18 cellular contexts compared by ENCODE assay signal in genomic region chr22:23966094-23966493, GRCh38. TPM values are rescaled to one million over a fixed set of nuclear protein-coding genes. Genes with fewer than 3 reads are reported as not detected.
DNase-seq lines count a peak whose midpoint lies in the region; ATAC-seq, FAIRE-seq and TF ChIP-seq lines count a peak whose summit lies in the region.
"Not testable (repeated sequence)": the region's sequence is repeated elsewhere in the genome, so short reads cannot be mapped to it uniquely, and the experiment has no call there.
"Had no signal": no experiment of that assay in that cellular context is flagged by ENCODE, and none has a peak within 500 bp of the region (broad histone marks: within the 10 kb centered on the region; RNA-seq: fewer than 3 reads in every experiment).

No MANE protein-coding gene starts in this region.

- peaks cover 1 to 17% (median 3%) of the 10 kb centered on the region in 3 experiments for H3K36me3 ChIP-seq in naive thymus-derived CD4-positive, alpha-beta T cell (ENCODE audit: control insufficient read depth in 2 of 3, insufficient read depth in 3 of 3, low read length in 3 of 3)

- FAIRE-seq in A549 (lab: Jason Lieb, UNC), result not testable (repeated sequence)

- H3K4me1 ChIP-seq in A549; naive thymus-derived CD4-positive, alpha-beta T cell (ENCODE audit: control insufficient read depth in 2 of 2, insufficient read depth in 2 of 2, low read length in 2 of 2): not testable (repeated sequence)

- ATAC-seq in A549 (peak; percentile 83 to 84), GM18909 (IDR thresholded peaks at IDR 0.05; ENCODE audit: poor library complexity, unreplicated experiment) (peak; percentile 22), GM21529 (IDR thresholded peaks at IDR 0.05; ENCODE audit: unreplicated experiment) (peak; percentile 36), HG03045 (IDR thresholded peaks at IDR 0.05; ENCODE audit: unreplicated experiment) (peak; percentile 22), HG03565 (IDR thresholded peaks at IDR 0.05; ENCODE audit: unreplicated experiment) (peak; percentile 15), Right ventricle myocardium superior (ENCODE audit: poor library complexity) (peak; percentile 41)
- ATAC-seq in activated CD8-positive, alpha-beta T cell treated with anti-CD3 and anti-CD28 coated beads, Interleukin-2, amount 10 ng/mL, durations not matched to agents 7 days and 5 days, result peak; percentile 41
- ATAC-seq in naive thymus-derived CD4-positive, alpha-beta T cell, result peak; percentile 37

- intact Hi-C loops in Right ventricle myocardium superior (cut with DNase I); naive thymus-derived CD4-positive, alpha-beta T cell (cut with micrococcal nuclease): not testable (repeated sequence)

- H3K36me3 Mint-ChIP-seq in activated CD8-positive, alpha-beta T cell treated with anti-CD3 and anti-CD28 coated beads, Interleukin-2, amount 10 ng/mL, durations not matched to agents 7 days and 5 days (ENCODE audit: low read depth), result peaks cover 22% of the 10 kb centered on the region
- H3K36me3 Mint-ChIP-seq in naive thymus-derived CD4-positive, alpha-beta T cell, result not testable (repeated sequence)

- DNase-seq in A549 (ENCODE audit: low read depth in 1 of 2, low spot score in 1 of 2); activated CD8-positive, alpha-beta T cell treated with anti-CD3 and anti-CD28 coated beads, Interleukin-2, amount 10 ng/mL, durations not matched to agents 7 days and 5 days; Right ventricle myocardium superior; naive thymus-derived CD4-positive, alpha-beta T cell: not testable (repeated sequence)

- H3K27me3 Mint-ChIP-seq in activated CD8-positive, alpha-beta T cell treated with anti-CD3 and anti-CD28 coated beads, Interleukin-2, amount 10 ng/mL, durations not matched to agents 7 days and 5 days (ENCODE audit: low read depth); naive thymus-derived CD4-positive, alpha-beta T cell: not testable (repeated sequence)

- TF ChIP-seq RAD21 in A549 (conservative IDR thresholded peaks at IDR 0.05 in 1 of 2, IDR thresholded peaks at IDR 0.05 in 1 of 2), result not testable (repeated sequence)

- not testable (repeated sequence) for H3K27ac ChIP-seq in A549; naive thymus-derived CD4-positive, alpha-beta T cell (ENCODE audit: low read depth, low read length)

- not testable (repeated sequence) for H3K4me3 ChIP-seq in A549; naive thymus-derived CD4-positive, alpha-beta T cell (ENCODE audit: low read length)

- not testable (repeated sequence) for TF ChIP-seq POLR2A in A549 (IDR thresholded peaks at IDR 0.05; ENCODE audit: low read length)

- peak overlapping the region; percentile 53; the same call in 2 of the 3 replicates for H3K4me2 ChIP-seq in A549

- not testable (repeated sequence) for H3K27me3 ChIP-seq in naive thymus-derived CD4-positive, alpha-beta T cell (ENCODE audit: control insufficient read depth in 2 of 2, insufficient read depth in 2 of 2, low read length in 2 of 2)

- not testable (repeated sequence) for TF ChIP-seq EP300 in A549 (IDR thresholded peaks at IDR 0.05)

- H3K9me3 Mint-ChIP-seq in activated CD8-positive, alpha-beta T cell treated with anti-CD3 and anti-CD28 coated beads, Interleukin-2, amount 10 ng/mL, durations not matched to agents 7 days and 5 days (ENCODE audit: insufficient read depth); naive thymus-derived CD4-positive, alpha-beta T cell: not testable (repeated sequence)

- CTCF ChIA-PET in A549 (lab: Yijun Ruan, JAX); activated CD8-positive, alpha-beta T cell treated with anti-CD3 and anti-CD28 coated beads, Interleukin-2, amount 10 ng/mL, durations not matched to agents 7 days and 5 days (lab: Charles Lee); naive thymus-derived CD4-positive, alpha-beta T cell (lab: Charles Lee): not testable (repeated sequence)

- POLR2A ChIA-PET in A549 (lab: Yijun Ruan, JAX); activated CD8-positive, alpha-beta T cell treated with anti-CD3 and anti-CD28 coated beads, Interleukin-2, amount 10 ng/mL, durations not matched to agents 7 days and 5 days (lab: Charles Lee); naive thymus-derived CD4-positive, alpha-beta T cell (lab: Charles Lee): not testable (repeated sequence)

- H3K4me3 Mint-ChIP-seq in activated CD8-positive, alpha-beta T cell treated with anti-CD3 and anti-CD28 coated beads, Interleukin-2, amount 10 ng/mL, durations not matched to agents 7 days and 5 days; naive thymus-derived CD4-positive, alpha-beta T cell: not testable (repeated sequence)

- H3K4me1 Mint-ChIP-seq in activated CD8-positive, alpha-beta T cell treated with anti-CD3 and anti-CD28 coated beads, Interleukin-2, amount 10 ng/mL, durations not matched to agents 7 days and 5 days (ENCODE audit: low read depth), result not testable (repeated sequence)
- peaks cover 10 to 21% (median 17%) of the 10 kb centered on the region in 7 donors for H3K4me1 Mint-ChIP-seq in naive thymus-derived CD4-positive, alpha-beta T cell

- 20% methylated on average over 1 of the region's 18 CpGs for WGBS in A549 (ENCODE audit: missing lambda C conversion rate)

- not testable (repeated sequence) for H3K27ac Mint-ChIP-seq in activated CD8-positive, alpha-beta T cell treated with anti-CD3 and anti-CD28 coated beads, Interleukin-2, amount 10 ng/mL, durations not matched to agents 7 days and 5 days; naive thymus-derived CD4-positive, alpha-beta T cell

- not testable (repeated sequence) for TF ChIP-seq CTCF in A549 (IDR thresholded peaks at IDR 0.05)

- not testable (repeated sequence) for H3K9me3 ChIP-seq in A549; naive thymus-derived CD4-positive, alpha-beta T cell (ENCODE audit: control insufficient read depth in 2 of 3, low read length in 3 of 3)

RNA-seq across cellular contexts. Expression of gene DDTL, which starts 0.6 kb away (rescaled TPM):
- polyA plus RNA-seq in A549 (2011; rRNA removed) (2.1 and 2.8 TPM in 2 replicates), A549 (2017; fragmentation: RNase III; extraction: RNeasy Plus Mini Kit Qiagen cat#74134 plus additional on column Dnase treatment) (2.5 to 3.2 TPM (median 2.7 TPM) in 3 replicates)
- 3.6 and 4.1 TPM in 2 replicates for polyA plus RNA-seq in A549 (2012; cell fraction: cytosol; rRNA removed)
- polyA plus RNA-seq in A549 (2012; cell fraction: nucleus; rRNA removed), result 3.3 and 5.0 TPM in 2 replicates
- 5.0 and 7.0 TPM in 2 replicates for polyA minus RNA-seq in A549 (2011; rRNA and poly(A)+ RNA removed)
- not detected for total RNA-seq in activated CD8-positive, alpha-beta T cell treated with anti-CD3 and anti-CD28 coated beads, Interleukin-2, amount 10 ng/mL, durations not matched to agents 7 days and 5 days
- 1.7 TPM for total RNA-seq in Right ventricle myocardium superior
- total RNA-seq in naive thymus-derived CD4-positive, alpha-beta T cell, result 1 to 10 TPM; 3.3 to 5.7 (median 4.9) TPM
- polyA plus RNA-seq in naive thymus-derived CD4-positive, alpha-beta T cell, result 1 to 10 TPM; 2.3 to 2.9 TPM

RNA-seq across cellular contexts. Expression of gene GSTT2B, which starts 5.1 kb away (rescaled TPM):
- polyA plus RNA-seq in A549 (2011; rRNA removed), result 0.30 and 0.50 TPM in 2 replicates
- 0.79 and 1.1 TPM in 2 replicates for polyA plus RNA-seq in A549 (2012; cell fraction: cytosol; rRNA removed)
- polyA plus RNA-seq in A549 (2012; cell fraction: nucleus; rRNA removed), result 1.2 and 2.1 TPM in 2 replicates
- 0.11 to 0.30 TPM in 2 of 3 replicates, not detected in the other for polyA plus RNA-seq in A549 (2017; fragmentation: RNase III; extraction: RNeasy Plus Mini Kit Qiagen cat#74134 plus additional on column Dnase treatment)
- polyA minus RNA-seq in A549 (2011; rRNA and poly(A)+ RNA removed), result 0.25 and 0.39 TPM in 2 replicates
- not detected for total RNA-seq in activated CD8-positive, alpha-beta T cell treated with anti-CD3 and anti-CD28 coated beads, Interleukin-2, amount 10 ng/mL, durations not matched to agents 7 days and 5 days
- total RNA-seq in Right ventricle myocardium superior, result 3.4 TPM
- total RNA-seq in naive thymus-derived CD4-positive, alpha-beta T cell, result not detected
- not detected for polyA plus RNA-seq in naive thymus-derived CD4-positive, alpha-beta T cell
- total RNA-seq: activated naive CD4-positive, alpha-beta T cell treated with anti-CD3 and anti-CD28 coated beads for 36 hours had no signal

RNA-seq across cellular contexts. Expression of gene DDT, which starts 8.1 kb away (rescaled TPM):
- polyA plus RNA-seq in A549 (2011; rRNA removed) (87.6 and 119 TPM in 2 replicates), A549 (2017; fragmentation: RNase III; extraction: RNeasy Plus Mini Kit Qiagen cat#74134 plus additional on column Dnase treatment) (173 to 188 TPM (median 180 TPM) in 3 replicates)
- polyA plus RNA-seq in A549 (2012; cell fraction: cytosol; rRNA removed), result 258 and 347 TPM in 2 replicates
- 232 and 360 TPM in 2 replicates for polyA plus RNA-seq in A549 (2012; cell fraction: nucleus; rRNA removed)
- 17.2 and 19.7 TPM in 2 replicates for polyA minus RNA-seq in A549 (2011; rRNA and poly(A)+ RNA removed)
- 100 to 1,000 TPM; 128 to 136 TPM for total RNA-seq in activated CD8-positive, alpha-beta T cell treated with anti-CD3 and anti-CD28 coated beads, Interleukin-2, amount 10 ng/mL, durations not matched to agents 7 days and 5 days
- 148 TPM for total RNA-seq in Right ventricle myocardium superior
- total RNA-seq in naive thymus-derived CD4-positive, alpha-beta T cell, result 100 to 1,000 TPM in 1 of 5 experiments, 10 to 100 TPM in 4; 66.8 to 108 (median 80.2) TPM
- 100 to 1,000 TPM in 1 of 2 donors, 10 to 100 TPM in 1; 66.3 to 122 TPM for polyA plus RNA-seq in naive thymus-derived CD4-positive, alpha-beta T cell

RNA-seq across cellular contexts. Expression of gene GSTT2, which starts 13.8 kb away (rescaled TPM):
- polyA plus RNA-seq in A549 (2011; rRNA removed) (not detected in 2 replicates), A549 (2017; fragmentation: RNase III; extraction: RNeasy Plus Mini Kit Qiagen cat#74134 plus additional on column Dnase treatment) (0.13 to 0.17 TPM (median 0.14 TPM) in 3 replicates)
- polyA plus RNA-seq in A549 (2012; cell fraction: cytosol; rRNA removed), result 0.09 and 0.22 TPM in 2 replicates
- 0.26 TPM in 1 of 2 replicates, not detected in the other for polyA plus RNA-seq in A549 (2012; cell fraction: nucleus; rRNA removed)
- polyA minus RNA-seq in A549 (2011; rRNA and poly(A)+ RNA removed), result not detected in 2 replicates
- not detected for total RNA-seq in activated CD8-positive, alpha-beta T cell treated with anti-CD3 and anti-CD28 coated beads, Interleukin-2, amount 10 ng/mL, durations not matched to agents 7 days and 5 days
- 0.62 TPM for total RNA-seq in Right ventricle myocardium superior
- total RNA-seq in naive thymus-derived CD4-positive, alpha-beta T cell, result not detected
- not detected for polyA plus RNA-seq in naive thymus-derived CD4-positive, alpha-beta T cell
- total RNA-seq: activated CD4-positive, alpha-beta memory T cell treated with anti-CD3 and anti-CD28 coated beads for 36 hours; activated naive CD4-positive, alpha-beta T cell treated with anti-CD3 and anti-CD28 coated beads for 36 hours; fibroblast of villous mesenchyme; NCI-H460; omental fat pad; Peyer's patch; uterus had no signal

RNA-seq across cellular contexts. Expression of gene GSTT4, which starts 39.2 kb away (rescaled TPM):
- polyA plus RNA-seq in A549 (2011; rRNA removed), result not detected in 2 replicates
- not detected in 2 replicates for polyA plus RNA-seq in A549 (2012; cell fraction: cytosol; rRNA removed)
- polyA plus RNA-seq in A549 (2012; cell fraction: nucleus; rRNA removed), result not detected in 2 replicates
- polyA plus RNA-seq in A549 (2017; fragmentation: RNase III; extraction: RNeasy Plus Mini Kit Qiagen cat#74134 plus additional on column Dnase treatment), result not detected in 3 replicates
- not detected in 2 replicates for polyA minus RNA-seq in A549 (2011; rRNA and poly(A)+ RNA removed)
- total RNA-seq in activated CD8-positive, alpha-beta T cell treated with anti-CD3 and anti-CD28 coated beads, Interleukin-2, amount 10 ng/mL, durations not matched to agents 7 days and 5 days, result not detected
- not detected for total RNA-seq in Right ventricle myocardium superior
- not detected for total RNA-seq in naive thymus-derived CD4-positive, alpha-beta T cell
- not detected for polyA plus RNA-seq in naive thymus-derived CD4-positive, alpha-beta T cell
- total RNA-seq: activated CD4-positive, alpha-beta memory T cell treated with anti-CD3 and anti-CD28 coated beads for 36 hours; activated naive CD4-positive, alpha-beta T cell treated with anti-CD3 and anti-CD28 coated beads for 36 hours; fibroblast of villous mesenchyme; HFFc6; lung microvascular endothelial cell; NCI-H460; omental fat pad; Peyer's patch; right atrium auricular region; uterus had no signal

Comparison
In these comparisons a context has a peak if more than half of its experiments do, and no peak if none do; other contexts are left out.
1. ATAC-seq: peak in every context shown above with its lines; median percentile 84 in A549; 41 in activated CD8-positive, alpha-beta T cell treated with anti-CD3 and anti-CD28 coated beads, Interleukin-2, amount 10 ng/mL, durations not matched to agents 7 days and 5 days; 41 in Right ventricle myocardium superior; 37 in naive thymus-derived CD4-positive, alpha-beta T cell; 36 in GM21529; 22 in GM18909; 22 in HG03045; 15 in HG03565.